Comparison of ENCODE assay signal across 25 cellular contexts in genomic region chrX:98412058-98412457, GRCh38.
DNase-seq lines count a peak whose midpoint lies in the region; ATAC-seq, FAIRE-seq and TF ChIP-seq lines count a peak whose summit lies in the region.
"Had no signal": no experiment of that assay in that cellular context is flagged by ENCODE, and none has a peak within 500 bp of the region (broad histone marks: within the 10 kb centered on the region; RNA-seq: fewer than 3 reads in every experiment).

No MANE protein-coding gene starts in this region.

- no peak overlapping the region for H3K4me3 Mint-ChIP-seq in astrocyte (ENCODE audit: unreplicated experiment)
- H3K4me3 Mint-ChIP-seq: CD14-positive monocyte; CD4-positive, alpha-beta memory T cell; CD4-positive, CD25-positive, alpha-beta regulatory T cell; CD8-positive, alpha-beta memory T cell had no signal

- no peak overlapping the region for H3K27ac Mint-ChIP-seq in astrocyte (ENCODE audit: unreplicated experiment)
- H3K27ac Mint-ChIP-seq: CD14-positive monocyte; CD4-positive, alpha-beta memory T cell; CD4-positive, CD25-positive, alpha-beta regulatory T cell; CD8-positive, alpha-beta memory T cell had no signal

- H3K27me3 Mint-ChIP-seq in astrocyte (ENCODE audit: low read depth, unreplicated experiment), result no peaks in the 10 kb centered on the region
- H3K27me3 Mint-ChIP-seq: CD4-positive, alpha-beta memory T cell; CD4-positive, CD25-positive, alpha-beta regulatory T cell; CD8-positive, alpha-beta memory T cell had no signal

- TF ChIP-seq POLR2A in HepG2 (IDR thresholded peaks at IDR 0.05; ENCODE audit: insufficient read depth in 1 of 2, low read depth in 2 of 2, low read length in 2 of 2), result no peak
- TF ChIP-seq POLR2A in right lobe of liver (IDR thresholded peaks at IDR 0.05), result no peak

- TF ChIP-seq RAD21 in HepG2 (CRISPR knock-in tag; IDR thresholded peaks at IDR 0.05), result no peak

- H3K36me3 ChIP-seq in HepG2 (replicated peaks in 1 of 2; ENCODE audit: control insufficient read depth in 1 of 2, insufficient read depth in 2 of 2, low read length in 2 of 2) (no peaks in the 10 kb centered on the region), right lobe of liver (no peaks in the 10 kb centered on the region), astrocyte (ENCODE audit: insufficient read depth, low read length) (no peaks in the 10 kb centered on the region)
- H3K36me3 ChIP-seq: BE2C, BLaER1 had no signal

- in situ Hi-C loops in HepG2 (cut with HindIII; ENCODE audit: extremely low pct_ligation_motif_present, low pct_unique_long_range_greater_than_20kb), result no loop called here

- no peak overlapping the region for H3K4me3 ChIP-seq in HepG2 (replicated peaks in 1 of 3; ENCODE audit: insufficient read depth in 1 of 3, low read depth in 2 of 3, low read length in 3 of 3)
- no peak overlapping the region for H3K4me3 ChIP-seq in right lobe of liver
- H3K4me3 ChIP-seq in astrocyte (ENCODE audit: insufficient read depth, low read depth, low read length), result no peak overlapping the region
- H3K4me3 ChIP-seq: BLaER1, GM12878 had no signal

- 0% methylated on average over 1 of the region's 1 CpG for WGBS in HepG2 (ENCODE audit: low lambda C conversion rate)
- WGBS in right lobe of liver (ENCODE audit: insufficient coverage, low coverage, low lambda C conversion rate, missing lambda C conversion rate), result 30% methylated on average over 1 of the region's 1 CpG

- no peak overlapping the region for H2AFZ ChIP-seq in HepG2 (ENCODE audit: low read length)
- no peak overlapping the region for H2AFZ ChIP-seq in astrocyte (ENCODE audit: low read depth, low read length)

- TF ChIP-seq EP300 in HepG2 (IDR thresholded peaks at IDR 0.05; ENCODE audit: low read depth in 2 of 2, low read length in 2 of 2) (no peak), HepG2 (CRISPR knock-in tag; IDR thresholded peaks at IDR 0.05; ENCODE audit: borderline replicate concordance) (no peak)

- CTCF ChIA-PET in HepG2 (lab: Yijun Ruan, JAX; ENCODE audit: low intra/inter-chr PET ratio, low total read pairs), result no interaction called here

- no peaks in the 10 kb centered on the region for H4K20me1 ChIP-seq in HepG2 (ENCODE audit: insufficient read depth, low read length)
- no peaks in the 10 kb centered on the region for H4K20me1 ChIP-seq in astrocyte (ENCODE audit: insufficient read depth, low read length)
- H4K20me1 ChIP-seq: BLaER1 had no signal

- DNase-seq in HepG2 (ENCODE audit: low spot score) (no peak), right lobe of liver (no peak), astrocyte (ENCODE audit: low read depth) (no peak), NCI-H524 (lab: John Stamatoyannopoulos, UW) (no peak)
- no peak for DNase-seq in activated effector memory CD4-positive, alpha-beta T cell treated with anti-CD3 and anti-CD28 coated beads, Interleukin-2, amount 50 U/mL, for 16 hours
- DNase-seq: ACHN; BE2C; C1 segment of cervical spinal cord; CD4-positive, alpha-beta memory T cell; CD4-positive, CD25-positive, alpha-beta regulatory T cell; CD8-positive, alpha-beta memory T cell; COR-L47; DMS 273 treated with DMSO at 0.1 percent for 48 hours; DMS153; DMS53; DMS79; DND-41; EL; GDM1 had no signal

- H3K9ac ChIP-seq in HepG2 (ENCODE audit: insufficient read depth, low read depth, low read length), result no peak overlapping the region
- no peak overlapping the region for H3K9ac ChIP-seq in astrocyte (ENCODE audit: low read length)
- H3K9ac ChIP-seq: BLaER1 had no signal

- H3K79me2 ChIP-seq in HepG2 (ENCODE audit: insufficient read depth, low read length) (no peaks in the 10 kb centered on the region), astrocyte (ENCODE audit: insufficient read depth, low read length) (no peaks in the 10 kb centered on the region)

- no peaks in the 10 kb centered on the region for H3K36me3 Mint-ChIP-seq in astrocyte (ENCODE audit: low read depth, unreplicated experiment)
- H3K36me3 Mint-ChIP-seq: CD14-positive monocyte; CD4-positive, alpha-beta memory T cell; CD4-positive, CD25-positive, alpha-beta regulatory T cell; CD8-positive, alpha-beta memory T cell had no signal

- no peaks in the 10 kb centered on the region for H3K27me3 ChIP-seq in HepG2 (ENCODE audit: control insufficient read depth in 1 of 2, insufficient read depth in 2 of 2, low read length in 2 of 2)
- no peaks in the 10 kb centered on the region for H3K27me3 ChIP-seq in right lobe of liver
- no peaks in the 10 kb centered on the region for H3K27me3 ChIP-seq in astrocyte (ENCODE audit: insufficient read depth, low read length)
- H3K27me3 ChIP-seq: BE2C had no signal

- no peaks in the 10 kb centered on the region for H3K4me1 ChIP-seq in HepG2 (ENCODE audit: insufficient read depth, low read length)
- no peaks in the 10 kb centered on the region for H3K4me1 ChIP-seq in right lobe of liver
- no peaks in the 10 kb centered on the region for H3K4me1 ChIP-seq in astrocyte (ENCODE audit: insufficient read depth, low read length)
- H3K4me1 ChIP-seq: BE2C, BLaER1 had no signal

- POLR2A ChIA-PET in HepG2 (lab: Yijun Ruan, JAX), result no interaction called here

- peaks cover 4% of the 10 kb centered on the region for H3K4me1 Mint-ChIP-seq in astrocyte (ENCODE audit: low read depth, unreplicated experiment)
- H3K4me1 Mint-ChIP-seq: CD14-positive monocyte; CD4-positive, alpha-beta memory T cell; CD4-positive, CD25-positive, alpha-beta regulatory T cell; CD8-positive, alpha-beta memory T cell had no signal

- intact Hi-C loops in HepG2 (cut with micrococcal nuclease; ENCODE audit: unreplicated experiment) (no loop called here), right lobe of liver (cut with DNase I) (no loop called here)

- H3K27ac ChIP-seq in HepG2 (ENCODE audit: extremely low read length, insufficient read depth, low read length), result no peak overlapping the region
- no peak overlapping the region for H3K27ac ChIP-seq in right lobe of liver
- no peak overlapping the region for H3K27ac ChIP-seq in astrocyte (ENCODE audit: low read depth, low read length)
- H3K27ac ChIP-seq: 22Rv1, BLaER1 had no signal

- TF ChIP-seq CTCF in HepG2 (CRISPR knock-in tag; IDR thresholded peaks at IDR 0.05) (no peak), right lobe of liver (IDR thresholded peaks at IDR 0.05) (no peak), astrocyte (IDR thresholded peaks at IDR 0.05; ENCODE audit: insufficient read depth, low read depth, low read length) (no peak)

- no peaks in the 10 kb centered on the region for H3K9me3 Mint-ChIP-seq in astrocyte (ENCODE audit: unreplicated experiment)

- FAIRE-seq in HepG2 (lab: Jason Lieb, UNC) (no peak), astrocyte (lab: Jason Lieb, UNC) (peak; percentile 69)
- FAIRE-seq: GM12878, GM12892, GM18507 had no signal

- no TSS peak for BruUV-seq in HepG2 (replicated peaks; lab: Mats Ljungman, UMichigan)

- H3K4me2 ChIP-seq in HepG2 (ENCODE audit: low read depth, low read length) (no peak overlapping the region), astrocyte (ENCODE audit: low read length) (no peak overlapping the region)
- H3K4me2 ChIP-seq: BLaER1 had no signal

- H3K9me3 ChIP-seq in HepG2 (ENCODE audit: low read length) (no peaks in the 10 kb centered on the region), right lobe of liver (no peaks in the 10 kb centered on the region), astrocyte (ENCODE audit: insufficient read depth, low read depth, low read length) (no peaks in the 10 kb centered on the region)
- H3K9me3 ChIP-seq: BE2C, BLaER1 had no signal

- ATAC-seq in HepG2 (no peak), right lobe of liver (no peak)
- ATAC-seq: GM12878 had no signal

TF ChIP-seq in HepG2, 621 proteins besides CTCF, POLR2A, EP300 and RAD21:
- TF ChIP-seq MAFK (conservative IDR thresholded peaks at IDR 0.05 in 1 of 2, IDR thresholded peaks at IDR 0.05 in 1 of 2; ENCODE audit: low read length in 2 of 2) (peak; percentile 34 to 69; a peak in 3 of 4 replicates), ISL2 (CRISPR knock-in tag; IDR thresholded peaks at IDR 0.05) (no peak), MAFF (IDR thresholded peaks at IDR 0.05; ENCODE audit: low read depth, low read length) (peak; percentile 65)
